ENCODE assay signal across 14 cellular contexts in the genomic region with DNA sequence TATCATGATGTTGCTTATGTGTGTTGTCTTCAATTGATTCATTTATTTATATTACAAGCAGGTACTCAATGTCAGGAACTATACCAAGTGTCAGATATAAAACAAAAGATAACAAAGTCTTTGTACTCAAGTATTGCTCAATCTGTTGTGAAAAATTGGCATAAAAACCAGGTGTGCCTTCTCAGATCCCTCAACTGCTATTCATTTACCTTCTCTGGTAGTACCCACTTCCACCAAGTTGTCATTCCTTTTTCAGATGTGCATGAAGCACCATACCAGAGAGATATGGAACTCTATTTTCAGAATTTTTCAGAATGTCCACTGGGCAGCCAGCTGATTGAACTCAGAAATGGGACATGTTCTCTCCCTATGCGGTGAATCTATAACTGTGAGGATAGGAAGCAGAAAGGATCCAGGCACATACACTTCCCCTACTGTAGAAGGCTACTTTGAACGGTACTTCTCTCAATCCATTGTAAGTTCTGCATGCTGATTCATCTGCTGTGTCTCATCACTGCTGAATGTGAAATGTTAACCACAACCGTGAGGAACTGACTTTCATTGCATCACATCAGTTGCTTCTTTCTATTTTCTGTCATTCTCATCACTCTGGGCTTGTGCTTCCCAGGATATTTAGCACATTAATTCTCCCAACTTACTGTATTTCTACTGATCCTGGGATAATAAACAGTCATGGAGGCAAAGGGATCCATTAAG.
A peak's percentile ranks its signal among the peaks of the same experiment; 100 is the strongest.
DNase-seq lines count a peak whose midpoint lies in the region; ATAC-seq, FAIRE-seq and TF ChIP-seq lines count a peak whose summit lies in the region.
"Had no signal": no experiment of that assay in that cellular context is flagged by ENCODE, and none has a peak within 500 bp of the region (broad histone marks: within the 10 kb centered on the region; RNA-seq: fewer than 3 reads in every experiment).

No MANE protein-coding gene starts in this region.

- BruUV-seq in PC-3 (replicated peaks; lab: Mats Ljungman, UMichigan), result no TSS peak

- CTCF ChIA-PET in PC-3 (lab: Charles Lee), result no interaction called here

- H3K27ac Mint-ChIP-seq in osteocyte (ENCODE audit: unreplicated experiment), result no peak overlapping the region
- H3K27ac Mint-ChIP-seq: activated CD8-positive, alpha-beta T cell treated with anti-CD3 and anti-CD28 coated beads, Interleukin-2, amount 10 ng/mL, durations not matched to agents 7 days and 5 days; activated naive CD8-positive, alpha-beta T cell treated with anti-CD3 and anti-CD28 coated beads, Interleukin-2, amount 10 ng/mL, durations not matched to agents 7 days and 5 days had no signal

- H2AFZ ChIP-seq in PC-3 (ENCODE audit: low read length), result no peak overlapping the region

- ATAC-seq in PC-3 (peak; percentile 99), GM21447 (IDR thresholded peaks at IDR 0.05; ENCODE audit: unreplicated experiment) (no peak)
- ATAC-seq: activated CD8-positive, alpha-beta T cell treated with anti-CD3 and anti-CD28 coated beads, Interleukin-2, amount 10 ng/mL, durations not matched to agents 7 days and 5 days had no signal

- H4K20me1 ChIP-seq in PC-3 (ENCODE audit: low read length), result no peaks in the 10 kb centered on the region

- DNase-seq in H54 (ENCODE audit: insufficient read length, low spot score) (peak; percentile 44), PC-3 (peak; percentile 86), bronchial epithelial cell (ENCODE audit: low read depth) (peak; percentile 85), renal cortical epithelial cell (ENCODE audit: low read depth) (peak; percentile 96), NCI-H2029 (lab: John Stamatoyannopoulos, UW) (no peak), osteocyte (ENCODE audit: extremely low spot score, unreplicated experiment) (no peak)
- no peak for DNase-seq in effector CD8-positive, alpha-beta T cell (lab: John Stamatoyannopoulos, UW)
- DNase-seq: activated CD8-positive, alpha-beta T cell treated with anti-CD3 and anti-CD28 coated beads, Interleukin-2, amount 10 ng/mL, durations not matched to agents 7 days and 5 days; activated naive CD8-positive, alpha-beta T cell treated with anti-CD3 and anti-CD28 coated beads, Interleukin-2, amount 10 ng/mL, durations not matched to agents 7 days and 5 days; DMS79 treated with DMSO at 0.1 percent for 48 hours; NCI-H146; ovary had no signal

- no peaks in the 10 kb centered on the region for H3K9me3 Mint-ChIP-seq in osteocyte (ENCODE audit: unreplicated experiment)
- H3K9me3 Mint-ChIP-seq: activated naive CD8-positive, alpha-beta T cell treated with anti-CD3 and anti-CD28 coated beads, Interleukin-2, amount 10 ng/mL, durations not matched to agents 7 days and 5 days had no signal

- no peak for TF ChIP-seq POLR2A in H54 (IDR thresholded peaks at IDR 0.05; ENCODE audit: low read depth, low read length)

- FAIRE-seq in H54 (lab: Jason Lieb, UNC), result peak; percentile 100
- FAIRE-seq in bronchial epithelial cell (lab: Jason Lieb, UNC), result peak; percentile 77

- H3K36me3 ChIP-seq in PC-3 (ENCODE audit: low read depth, low read length), result no peaks in the 10 kb centered on the region
- H3K36me3 ChIP-seq in bronchial epithelial cell (ENCODE audit: control insufficient read depth, insufficient read depth, low read length), result no peaks in the 10 kb centered on the region
- H3K36me3 ChIP-seq: ovary, tibial nerve had no signal

- H3K4me3 ChIP-seq in PC-3 (ENCODE audit: low read length) (no peak overlapping the region), bronchial epithelial cell (ENCODE audit: low read depth, low read length) (no peak overlapping the region)
- H3K4me3 ChIP-seq: ovary, tibial nerve had no signal

- H3K4me1 ChIP-seq in PC-3 (ENCODE audit: insufficient read depth, low read length), result peaks cover 7% of the 10 kb centered on the region
- H3K4me1 ChIP-seq: tibial nerve had no signal

- H3K9me3 ChIP-seq in PC-3 (ENCODE audit: low read length), result no peaks in the 10 kb centered on the region
- H3K9me3 ChIP-seq: ovary, tibial nerve had no signal

- H3K27ac ChIP-seq in PC-3 (ENCODE audit: low read length), result no peak overlapping the region
- H3K27ac ChIP-seq: ovary, tibial nerve had no signal

- no peaks in the 10 kb centered on the region for H3K79me2 ChIP-seq in PC-3 (ENCODE audit: low read length)

- H3K4me1 Mint-ChIP-seq in osteocyte (ENCODE audit: unreplicated experiment), result no peaks in the 10 kb centered on the region
- H3K4me1 Mint-ChIP-seq: activated naive CD8-positive, alpha-beta T cell treated with anti-CD3 and anti-CD28 coated beads, Interleukin-2, amount 10 ng/mL, durations not matched to agents 7 days and 5 days had no signal

- H3K4me3 Mint-ChIP-seq in osteocyte (ENCODE audit: unreplicated experiment), result no peak overlapping the region
- H3K4me3 Mint-ChIP-seq: activated CD8-positive, alpha-beta T cell treated with anti-CD3 and anti-CD28 coated beads, Interleukin-2, amount 10 ng/mL, durations not matched to agents 7 days and 5 days; activated naive CD8-positive, alpha-beta T cell treated with anti-CD3 and anti-CD28 coated beads, Interleukin-2, amount 10 ng/mL, durations not matched to agents 7 days and 5 days had no signal

- no peaks in the 10 kb centered on the region for H3K27me3 ChIP-seq in PC-3 (ENCODE audit: low read length)
- H3K27me3 ChIP-seq in bronchial epithelial cell (ENCODE audit: control insufficient read depth, insufficient read depth, low read length), result no peaks in the 10 kb centered on the region
- H3K27me3 ChIP-seq: ovary, tibial nerve had no signal

- no peak overlapping the region for H3K9ac ChIP-seq in PC-3 (ENCODE audit: low read length)

- POLR2A ChIA-PET in PC-3 (lab: Charles Lee; ENCODE audit: unreplicated experiment), result no interaction called here

- H3K27me3 Mint-ChIP-seq in osteocyte (ENCODE audit: unreplicated experiment), result peaks cover 9% of the 10 kb centered on the region
- H3K27me3 Mint-ChIP-seq: activated naive CD8-positive, alpha-beta T cell treated with anti-CD3 and anti-CD28 coated beads, Interleukin-2, amount 10 ng/mL, durations not matched to agents 7 days and 5 days had no signal

- no peaks in the 10 kb centered on the region for H3F3A ChIP-seq in PC-3 (ENCODE audit: low read length, unreplicated experiment)

- intact Hi-C loops in PC-3 (cut with micrococcal nuclease), result no loop called here

- no peaks in the 10 kb centered on the region for H3K36me3 Mint-ChIP-seq in osteocyte (ENCODE audit: unreplicated experiment)
- H3K36me3 Mint-ChIP-seq: activated naive CD8-positive, alpha-beta T cell treated with anti-CD3 and anti-CD28 coated beads, Interleukin-2, amount 10 ng/mL, durations not matched to agents 7 days and 5 days had no signal

- TF ChIP-seq CTCF in PC-3 (conservative IDR thresholded peaks at IDR 0.05; ENCODE audit: low read depth, low read length) (no peak), bronchial epithelial cell (IDR thresholded peaks at IDR 0.05; ENCODE audit: insufficient read depth, low read length, severe bottlenecking) (no peak), osteocyte (IDR thresholded peaks at IDR 0.05) (no peak)

- no peaks in the 10 kb centered on the region for H3K9me2 ChIP-seq in PC-3 (replicated peaks; ENCODE audit: low read length)

- 0 out of 2 replicates have a peak overlapping the region, but pooled peaks have one; percentile 10 for H3K4me2 ChIP-seq in PC-3 (ENCODE audit: low read length)

Comparison
In these comparisons a context has a peak if more than half of its experiments do, and no peak if none do; other contexts are left out.
1. DNase-seq: peak in H54 (single experiment), PC-3 (single experiment), bronchial epithelial cell (single experiment) and renal cortical epithelial cell (single experiment); none in effector CD8-positive, alpha-beta T cell (single experiment), NCI-H2029 (single experiment) and osteocyte (single experiment).